ENCODE assay signal across 7 cellular contexts in the genomic region with DNA sequence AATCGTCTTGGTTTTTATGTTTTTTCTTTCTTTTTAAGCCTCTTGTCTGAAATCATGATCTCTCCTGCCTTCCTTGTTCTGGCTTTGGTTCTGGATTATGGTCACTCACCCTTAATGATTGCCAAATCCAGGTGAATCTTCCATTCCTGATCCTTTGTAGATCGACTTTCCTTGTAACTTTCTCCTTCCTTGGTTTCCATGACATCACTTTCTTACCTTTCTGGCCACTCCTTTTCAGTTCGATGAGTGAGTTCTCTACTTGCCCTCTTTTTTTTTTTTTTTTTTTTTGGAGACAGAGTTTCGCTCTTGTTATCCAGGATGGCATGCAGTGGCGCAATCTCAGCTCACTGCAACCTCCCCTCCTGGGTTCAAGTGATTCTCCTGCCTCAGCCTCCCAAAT.
"Had no signal": no experiment of that assay in that cellular context is flagged by ENCODE, and none has a peak within 500 bp of the region (broad histone marks: within the 10 kb centered on the region; RNA-seq: fewer than 3 reads in every experiment).

No MANE protein-coding gene starts in this region.

- H3K4me3 ChIP-seq: GM23338 had no signal

- H3K9me3 Mint-ChIP-seq: GM23338, H9, HFFc6, IgD-negative memory B cell had no signal

- H3K4me3 Mint-ChIP-seq: GM23338, H9, HFFc6, IgD-negative memory B cell had no signal

- DNase-seq: H9, HCEC 1CT, HFFc6, KBM-7 had no signal

- H3K4me2 ChIP-seq: GM23338, KMS-11 had no signal

- H3K27ac Mint-ChIP-seq: GM23338, H9, HFFc6, IgD-negative memory B cell had no signal

- H3K27me3 Mint-ChIP-seq: IgD-negative memory B cell had no signal

- ATAC-seq: GM23338 had no signal

- H3K4me1 Mint-ChIP-seq: GM23338, H9 had no signal

- H3K27ac ChIP-seq: KMS-11 had no signal

- H2AFZ ChIP-seq: GM23338 had no signal
